In genomic region chr11:548700-549603, GRCh38 we compare ENCODE assay signal across 2 cellular contexts.
TF ChIP-seq lines count a peak whose summit lies in the region.

No MANE protein-coding gene starts in this region.

TF ChIP-seq in HepG2, 621 proteins besides CTCF, POLR2A, EP300 and RAD21:
- TF ChIP-seq TBX3 (IDR thresholded peaks at IDR 0.05; ENCODE audit: borderline replicate concordance) (0 out of 2 replicates have a peak, but pooled peaks have one; percentile 14), ETS1 (CRISPR knock-in tag; IDR thresholded peaks at IDR 0.05) (no peak)

TF ChIP-seq in SK-N-SH, 30 proteins besides CTCF, POLR2A, EP300 and RAD21:
- TF ChIP-seq TEAD4 (IDR thresholded peaks at IDR 0.05; ENCODE audit: borderline replicate concordance, insufficient read depth) (no peak), IRF3 (IDR thresholded peaks at IDR 0.05; ENCODE audit: low read depth, low read length) (no peak), MAX (IDR thresholded peaks at IDR 0.05; ENCODE audit: low read depth) (no peak), FOXM1 (IDR thresholded peaks at IDR 0.05; ENCODE audit: low read depth) (no peak), RXRA (IDR thresholded peaks at IDR 0.05; ENCODE audit: borderline replicate concordance, low read depth) (no peak), SMC3 (IDR thresholded peaks at IDR 0.05; ENCODE audit: low read depth, low read length) (no peak), NFIC (IDR thresholded peaks at IDR 0.05; ENCODE audit: borderline replicate concordance) (no peak), YY1 (IDR thresholded peaks at IDR 0.05; ENCODE audit: low read depth) (no peak), CHD2 (IDR thresholded peaks at IDR 0.05; ENCODE audit: low read length, partially characterized antibody) (no peak), GATA2 (CRISPR knock-in tag; IDR thresholded peaks at IDR 0.05) (no peak), REST (IDR thresholded peaks at IDR 0.05; ENCODE audit: low read depth, low read length) (no peak), RFX5 (IDR thresholded peaks at IDR 0.05; ENCODE audit: low read length) (no peak), TAF1 (IDR thresholded peaks at IDR 0.05; ENCODE audit: borderline replicate concordance, low read depth, low read length) (no peak)
